ENCODE assay signal across 20 cellular contexts in genomic region chr9:94740191-94740874, GRCh38. TPM values are rescaled to one million over a fixed set of nuclear protein-coding genes. Genes with fewer than 3 reads are reported as not detected.
DNase-seq lines count a peak whose midpoint lies in the region; ATAC-seq and TF ChIP-seq lines count a peak whose summit lies in the region.
"Had no signal": no experiment of that assay in that cellular context is flagged by ENCODE, and none has a peak within 500 bp of the region (broad histone marks: within the 10 kb centered on the region; RNA-seq: fewer than 3 reads in every experiment).

No MANE protein-coding gene starts in this region.

- H3K9me3 ChIP-seq in ascending aorta = no peaks in the 10 kb centered on the region
- H3K9me3 ChIP-seq in MM.1S (replicated peaks; ENCODE audit: insufficient read depth, low read length) = no peaks in the 10 kb centered on the region

- peaks cover 7% of the 10 kb centered on the region; the same call in 1 of the 2 replicates for H3K79me2 ChIP-seq in MM.1S (ENCODE audit: low read length)

- H3K27ac ChIP-seq in ascending aorta (peak overlapping the region; percentile 5 to 38), MM.1S (ENCODE audit: low read length) (no peak overlapping the region)
- H3K27ac ChIP-seq: SK-N-MC, skin epidermis had no signal

- intact Hi-C loops in ascending aorta (cut with DNase I) = loop anchor here (2.0 kb wide), 1 partner anchor 32 kb away; no protein-coding TSS in a partner anchor

- H3K36me3 ChIP-seq in ascending aorta (no peaks in the 10 kb centered on the region), MM.1S (replicated peaks; ENCODE audit: insufficient read depth, low read length) (no peaks in the 10 kb centered on the region)

- no peaks in the 10 kb centered on the region for H3K9me2 ChIP-seq in MM.1S (replicated peaks; ENCODE audit: insufficient read depth, low read length)

- TF ChIP-seq CTCF in ascending aorta (IDR thresholded peaks at IDR 0.05) (peak in 2 of 3 experiments; percentile 21 to 39), MM.1S (IDR thresholded peaks at IDR 0.05; ENCODE audit: low read length) (no peak)

- H3K4me3 ChIP-seq in ascending aorta = no peak overlapping the region
- no peak overlapping the region for H3K4me3 ChIP-seq in MM.1S (ENCODE audit: low read length)
- H3K4me3 ChIP-seq: coronary artery, SK-N-MC, skin epidermis had no signal

- H3K9ac ChIP-seq in MM.1S (ENCODE audit: low read length) = no peak overlapping the region

- ATAC-seq in HG02623 (IDR thresholded peaks at IDR 0.05; ENCODE audit: unreplicated experiment) = no peak
- no peak for ATAC-seq in HG02970 (IDR thresholded peaks at IDR 0.05; ENCODE audit: low FRiP score, unreplicated experiment)
- ATAC-seq: left colon had no signal

- no peak overlapping the region for H3K4me2 ChIP-seq in MM.1S (ENCODE audit: low read depth, low read length)

- H4K20me1 ChIP-seq in MM.1S (ENCODE audit: insufficient read depth, low read length) = no peaks in the 10 kb centered on the region

- DNase-seq in GM04503 (ENCODE audit: low read depth) (peak; percentile 20), ascending aorta (ENCODE audit: low spot score in 2 of 2) (no peak), hepatic stellate cell (ENCODE audit: low spot score) (peak; percentile 29), retina (peak; percentile 15), MM.1S (no peak)
- DNase-seq in activated naive CD4-positive, alpha-beta T cell (lab: John Stamatoyannopoulos, UW) = no peak
- DNase-seq: activated CD4-positive, alpha-beta T cell treated with anti-CD3 and anti-CD28 coated beads, Interleukin-2, amount 50 U/mL, for 4 hours; activated CD8-positive, alpha-beta memory T cell treated with anti-CD3 and anti-CD28 coated beads, Interleukin-2, amount 50 U/mL, for 48 hours; CD4-positive, alpha-beta memory T cell; left colon; NCI-H1436; NCI-H524; nephron progenitor cell; stimulated activated CD4-positive, alpha-beta T cell treated with anti-CD3 and anti-CD28 coated beads, Interleukin-2, amount 100 ng/mL, for 48 hours; stimulated activated naive CD4-positive, alpha-beta T cell had no signal

- no peaks in the 10 kb centered on the region for H3K4me1 ChIP-seq in ascending aorta
- H3K4me1 ChIP-seq in MM.1S (ENCODE audit: low read length) = no peaks in the 10 kb centered on the region

- H3K27me3 ChIP-seq in ascending aorta (no peaks in the 10 kb centered on the region), MM.1S (replicated peaks; ENCODE audit: insufficient read depth, low read length) (no peaks in the 10 kb centered on the region)

- no peak overlapping the region for H2AFZ ChIP-seq in MM.1S (ENCODE audit: low read length)

- no peaks in the 10 kb centered on the region for H3F3A ChIP-seq in MM.1S (ENCODE audit: insufficient read depth, low read length)

RNA-seq across cellular contexts. Expression of gene AOPEP, which starts 13.8 kb away (rescaled TPM):
- 333 TPM for total RNA-seq in ascending aorta

Comparison
In these comparisons a context has a peak if more than half of its experiments do, and no peak if none do; other contexts are left out.
1. DNase-seq: peak in GM04503 (single experiment), hepatic stellate cell (single experiment) and retina (single experiment); none in ascending aorta (0 of 2), activated naive CD4-positive, alpha-beta T cell (0 of 4) and MM.1S (single experiment).